Comparison of ENCODE assay signal across 21 cellular contexts in genomic region chr2:231318954-231319353, GRCh38.
"Had no signal": no experiment of that assay in that cellular context is flagged by ENCODE, and none has a peak within 500 bp of the region (broad histone marks: within the 10 kb centered on the region; RNA-seq: fewer than 3 reads in every experiment).

No MANE protein-coding gene starts in this region.

- H3K9me3 ChIP-seq: gastrocnemius medialis, lower lobe of right lung, suprapubic skin, transverse colon had no signal

- H3K4me3 Mint-ChIP-seq: activated CD4-positive, alpha-beta T cell treated with anti-CD3 and anti-CD28 coated beads, Interleukin-2, amount 10 ng/mL, durations not matched to agents 24 days and 14 days; activated CD8-positive, alpha-beta T cell treated with anti-CD3 and anti-CD28 coated beads for 36 hours; activated naive CD8-positive, alpha-beta T cell treated with anti-CD3 and anti-CD28 coated beads, Interleukin-2, amount 10 ng/mL, durations not matched to agents 7 days and 5 days; activated T-helper 17 cell treated with anti-CD3 and anti-CD28 coated beads, Interleukin-2, amount 50 U/mL, for 72 hours; brain; immature natural killer cell; stimulated activated naive CD8-positive, alpha-beta T cell treated with anti-CD3 and anti-CD28 coated beads, Interleukin-15, Interleukin-2, amounts not matched to agents 100 ng/mL and 50 ng/mL, for 24 hours had no signal

- H3K27ac Mint-ChIP-seq: activated CD4-positive, alpha-beta T cell treated with anti-CD3 and anti-CD28 coated beads, Interleukin-2, amount 10 ng/mL, durations not matched to agents 24 days and 14 days; activated CD8-positive, alpha-beta T cell treated with anti-CD3 and anti-CD28 coated beads for 36 hours; activated naive CD8-positive, alpha-beta T cell treated with anti-CD3 and anti-CD28 coated beads, Interleukin-2, amount 10 ng/mL, durations not matched to agents 7 days and 5 days; activated T-helper 17 cell treated with anti-CD3 and anti-CD28 coated beads, Interleukin-2, amount 50 U/mL, for 72 hours; brain; stimulated activated naive CD8-positive, alpha-beta T cell treated with anti-CD3 and anti-CD28 coated beads, Interleukin-15, Interleukin-2, amounts not matched to agents 100 ng/mL and 50 ng/mL, for 24 hours had no signal

- H3K27ac ChIP-seq: gastrocnemius medialis, lower lobe of right lung, ovary, suprapubic skin, transverse colon had no signal

- ATAC-seq: activated CD8-positive, alpha-beta T cell treated with anti-CD3 and anti-CD28 coated beads for 36 hours; activated T-helper 17 cell treated with anti-CD3 and anti-CD28 coated beads, Interleukin-2, amount 50 U/mL, for 72 hours; esophagus mucosa; lower lobe of right lung; SK-N-SH treated with all-trans-retinoic acid at 6 μM for 48 hours had no signal

- H3K27me3 Mint-ChIP-seq: brain had no signal

- H3K27me3 ChIP-seq: gastrocnemius medialis, ovary, suprapubic skin, transverse colon had no signal

- H3K4me1 Mint-ChIP-seq: activated T-helper 17 cell treated with anti-CD3 and anti-CD28 coated beads, Interleukin-2, amount 50 U/mL, for 72 hours; brain had no signal

- H3K36me3 ChIP-seq: gastrocnemius medialis, lower lobe of right lung, ovary, suprapubic skin, transverse colon had no signal

- DNase-seq: activated CD4-positive, alpha-beta T cell treated with anti-CD3 and anti-CD28 coated beads, Interleukin-2, amount 10 ng/mL, durations not matched to agents 24 days and 14 days; activated CD8-positive, alpha-beta T cell treated with anti-CD3 and anti-CD28 coated beads for 36 hours; activated naive CD4-positive, alpha-beta T cell; activated naive CD8-positive, alpha-beta T cell treated with anti-CD3 and anti-CD28 coated beads, Interleukin-2, amount 10 ng/mL, durations not matched to agents 7 days and 5 days; activated T-cell treated with anti-CD3 and anti-CD28 coated beads, Interleukin-2, amount 50 U/mL, for 1 hour; cerebellar nuclear complex; effector CD8-positive, alpha-beta T cell; gastrocnemius medialis; immature natural killer cell; lower lobe of right lung; stimulated activated CD4-positive, alpha-beta T cell treated with anti-CD3 and anti-CD28 coated beads, Interleukin-2, amount 100 ng/mL, for 24 hours; T-helper 1 cell; T-helper 9 cell; transverse colon had no signal

- H3K4me1 ChIP-seq: gastrocnemius medialis, suprapubic skin had no signal

- H3K4me3 ChIP-seq: gastrocnemius medialis, lower lobe of right lung, ovary, suprapubic skin, transverse colon had no signal
